In genomic region chr12:4272976-4273650, GRCh38 we compare ENCODE assay signal across 8 cellular contexts. TPM values are rescaled to one million over a fixed set of nuclear protein-coding genes. Genes with fewer than 3 reads are reported as not detected.
A peak's percentile ranks its signal among the peaks of the same experiment; 100 is the strongest.
DNase-seq lines count a peak whose midpoint lies in the region; ATAC-seq and TF ChIP-seq lines count a peak whose summit lies in the region.

No MANE protein-coding gene starts in this region.

- no peaks in the 10 kb centered on the region for H3K9me3 Mint-ChIP-seq in activated naive CD4-positive, alpha-beta T cell treated with anti-CD3 and anti-CD28 coated beads for 36 hours
- no peaks in the 10 kb centered on the region for H3K9me3 Mint-ChIP-seq in central memory CD8-positive, alpha-beta T cell
- H3K9me3 Mint-ChIP-seq in mesothelial cell of epicardium: no peaks in the 10 kb centered on the region

- H3K27ac Mint-ChIP-seq in activated naive CD4-positive, alpha-beta T cell treated with anti-CD3 and anti-CD28 coated beads for 36 hours: peak overlapping the region; percentile 99
- H3K27ac Mint-ChIP-seq in central memory CD8-positive, alpha-beta T cell (ENCODE audit: low read depth): peak overlapping the region; percentile 97
- H3K27ac Mint-ChIP-seq in mesothelial cell of epicardium: peak overlapping the region; percentile 90

- peaks cover 42% of the 10 kb centered on the region for H3K36me3 Mint-ChIP-seq in activated naive CD4-positive, alpha-beta T cell treated with anti-CD3 and anti-CD28 coated beads for 36 hours (ENCODE audit: low read depth)
- H3K36me3 Mint-ChIP-seq in central memory CD8-positive, alpha-beta T cell (ENCODE audit: insufficient read depth): peaks cover 68% of the 10 kb centered on the region
- H3K36me3 Mint-ChIP-seq in mesothelial cell of epicardium: peaks cover 6% of the 10 kb centered on the region

- no peak for TF ChIP-seq POLR2A in upper lobe of left lung (IDR thresholded peaks at IDR 0.05)

- no peaks in the 10 kb centered on the region for H3K36me3 ChIP-seq in upper lobe of left lung

- no peak for TF ChIP-seq EP300 in upper lobe of left lung (IDR thresholded peaks at IDR 0.05)

- H3K4me3 ChIP-seq in upper lobe of left lung: peak overlapping the region; percentile 7 to 74 (median 66)

- H3K27ac ChIP-seq in upper lobe of left lung: peak overlapping the region; percentile 77 to 92 (median 86)

- CTCF ChIA-PET in activated naive CD4-positive, alpha-beta T cell treated with anti-CD3 and anti-CD28 coated beads for 36 hours (lab: Charles Lee): interaction anchor here (0.8 to 7.0 kb wide), 2 partner anchors 22 to 129 kb away, joined by 3 to 54 read pairs; no protein-coding TSS in a partner anchor

- peak overlapping the region; percentile 99 for H3K4me3 Mint-ChIP-seq in activated naive CD4-positive, alpha-beta T cell treated with anti-CD3 and anti-CD28 coated beads for 36 hours
- peak overlapping the region; percentile 95 for H3K4me3 Mint-ChIP-seq in central memory CD8-positive, alpha-beta T cell
- H3K4me3 Mint-ChIP-seq in mesothelial cell of epicardium: peak overlapping the region; percentile 91

- peaks cover 22% of the 10 kb centered on the region for H3K4me1 Mint-ChIP-seq in activated naive CD4-positive, alpha-beta T cell treated with anti-CD3 and anti-CD28 coated beads for 36 hours (ENCODE audit: low read depth)
- H3K4me1 Mint-ChIP-seq in central memory CD8-positive, alpha-beta T cell: peaks cover 58% of the 10 kb centered on the region
- H3K4me1 Mint-ChIP-seq in mesothelial cell of epicardium: peaks cover 50% of the 10 kb centered on the region

- DNase-seq in activated naive CD4-positive, alpha-beta T cell treated with anti-CD3 and anti-CD28 coated beads for 36 hours: no peak
- DNase-seq in activated naive CD4-positive, alpha-beta T cell (lab: John Stamatoyannopoulos, UW): no peak
- DNase-seq in central memory CD8-positive, alpha-beta T cell (ENCODE audit: low spot score in 2 of 2): no peak
- no peak for DNase-seq in mesothelial cell of epicardium (ENCODE audit: low spot score in 2 of 2, unreplicated experiment in 2 of 2)
- no peak for DNase-seq in upper lobe of left lung
- DNase-seq in stimulated activated CD4-positive, alpha-beta T cell treated with anti-CD3 and anti-CD28 coated beads, Interleukin-2, amount 100 ng/mL, for 48 hours: no peak
- DNase-seq in SKM-1 treated with dmso at 0.1 percent for 144 hours (lab: John Stamatoyannopoulos, UW; ENCODE audit: unreplicated experiment): no peak
- DNase-seq in effector CD4-positive, alpha-beta T cell: no peak

- no peak for ATAC-seq in central memory CD8-positive, alpha-beta T cell (replicated peaks; ENCODE audit: extremely low read depth, poor library complexity, severe bottlenecking)
- no peak for ATAC-seq in upper lobe of left lung (ENCODE audit: low FRiP score in 2 of 2)

- 1 to 2% methylated on average over 22 to 26 of the region's 26 CpGs for WGBS in upper lobe of left lung, 2 donors

- intact Hi-C loops in activated naive CD4-positive, alpha-beta T cell treated with anti-CD3 and anti-CD28 coated beads for 36 hours (cut with micrococcal nuclease): loop anchor here (1.0 to 5.0 kb wide), 8 partner anchors 22 to 286 kb away; no protein-coding TSS in a partner anchor

- no peaks in the 10 kb centered on the region for H3K9me3 ChIP-seq in upper lobe of left lung

- peaks cover 1 to 38% (median 20%) of the 10 kb centered on the region in 4 donors for H3K27me3 ChIP-seq in upper lobe of left lung

- no peaks in the 10 kb centered on the region for H3K27me3 Mint-ChIP-seq in activated naive CD4-positive, alpha-beta T cell treated with anti-CD3 and anti-CD28 coated beads for 36 hours (ENCODE audit: low read depth)
- no peaks in the 10 kb centered on the region for H3K27me3 Mint-ChIP-seq in central memory CD8-positive, alpha-beta T cell
- H3K27me3 Mint-ChIP-seq in mesothelial cell of epicardium (ENCODE audit: low read depth): peaks cover 14% of the 10 kb centered on the region

- H3K4me1 ChIP-seq in upper lobe of left lung: peaks cover 68 to 96% (median 77%) of the 10 kb centered on the region in 4 donors

- TF ChIP-seq CTCF in mesothelial cell of epicardium (IDR thresholded peaks at IDR 0.05; ENCODE audit: unreplicated experiment) (no peak), upper lobe of left lung (IDR thresholded peaks at IDR 0.05) (no peak)

RNA-seq across cellular contexts. Expression of gene CCND2, which starts 0.4 kb away (rescaled TPM):
- total RNA-seq in activated naive CD4-positive, alpha-beta T cell treated with anti-CD3 and anti-CD28 coated beads for 36 hours: 100 to 1,000 TPM; 486 to 497 TPM
- total RNA-seq in mesothelial cell of epicardium: 393 to 412 TPM (median 404 TPM) in 3 replicates
- total RNA-seq in upper lobe of left lung: 100 to 1,000 TPM in 1 of 6 donors, 10 to 100 TPM in 5; 47.1 to 101 (median 64.6) TPM

RNA-seq across cellular contexts. Expression of gene TIGAR, which starts 47.9 kb away (rescaled TPM):
- 10 to 100 TPM; 10.3 to 12.8 TPM for total RNA-seq in activated naive CD4-positive, alpha-beta T cell treated with anti-CD3 and anti-CD28 coated beads for 36 hours
- total RNA-seq in mesothelial cell of epicardium (16.7 to 22.1 TPM (median 21.0 TPM) in 3 replicates), upper lobe of left lung (10 to 100 TPM in 3 of 6 donors, 1 to 10 TPM in 3; 4.9 to 19.5 (median 10.4) TPM)
